Comparison of ENCODE assay signal across 1 cellular context in the genomic region with DNA sequence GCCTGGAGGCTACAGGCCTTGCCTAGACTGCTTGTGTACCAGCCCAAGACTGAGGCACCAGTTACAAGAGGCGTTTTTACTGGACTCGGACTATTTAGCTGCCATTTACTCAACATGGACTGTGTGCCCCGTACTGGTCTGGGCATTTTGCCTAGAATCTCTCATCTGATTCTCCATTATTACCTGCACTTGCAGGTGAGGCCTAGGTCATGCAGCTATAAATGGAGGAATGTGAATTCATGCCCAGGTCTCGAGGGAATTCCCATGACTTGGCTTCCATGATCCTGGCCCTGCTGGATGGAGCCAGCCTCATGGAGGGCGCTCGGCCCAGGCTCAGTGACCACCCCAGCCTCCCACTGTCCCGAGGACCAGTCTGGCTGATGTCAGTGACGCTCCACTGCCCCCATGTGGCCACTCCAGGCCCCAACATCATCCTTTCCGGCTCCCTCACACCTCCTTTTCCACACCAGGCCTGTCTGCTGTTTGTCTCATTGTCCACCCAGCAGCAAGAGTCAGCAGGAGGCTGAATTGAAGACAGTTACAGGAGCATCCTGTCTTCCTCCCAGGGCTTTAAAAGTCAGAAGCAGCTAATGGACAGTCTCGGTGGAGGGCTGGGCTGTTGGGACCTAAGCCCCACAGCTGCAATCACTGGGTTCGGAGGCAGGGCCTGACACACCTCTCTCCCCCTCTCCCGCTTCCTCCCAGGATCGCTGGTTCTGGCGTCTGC.
TF ChIP-seq lines count a peak whose summit lies in the region.

No MANE protein-coding gene starts in this region.

TF ChIP-seq in HepG2, 621 proteins besides CTCF, POLR2A, EP300 and RAD21 (continued from another document and continues in another):
- TF ChIP-seq, protein P1, sequence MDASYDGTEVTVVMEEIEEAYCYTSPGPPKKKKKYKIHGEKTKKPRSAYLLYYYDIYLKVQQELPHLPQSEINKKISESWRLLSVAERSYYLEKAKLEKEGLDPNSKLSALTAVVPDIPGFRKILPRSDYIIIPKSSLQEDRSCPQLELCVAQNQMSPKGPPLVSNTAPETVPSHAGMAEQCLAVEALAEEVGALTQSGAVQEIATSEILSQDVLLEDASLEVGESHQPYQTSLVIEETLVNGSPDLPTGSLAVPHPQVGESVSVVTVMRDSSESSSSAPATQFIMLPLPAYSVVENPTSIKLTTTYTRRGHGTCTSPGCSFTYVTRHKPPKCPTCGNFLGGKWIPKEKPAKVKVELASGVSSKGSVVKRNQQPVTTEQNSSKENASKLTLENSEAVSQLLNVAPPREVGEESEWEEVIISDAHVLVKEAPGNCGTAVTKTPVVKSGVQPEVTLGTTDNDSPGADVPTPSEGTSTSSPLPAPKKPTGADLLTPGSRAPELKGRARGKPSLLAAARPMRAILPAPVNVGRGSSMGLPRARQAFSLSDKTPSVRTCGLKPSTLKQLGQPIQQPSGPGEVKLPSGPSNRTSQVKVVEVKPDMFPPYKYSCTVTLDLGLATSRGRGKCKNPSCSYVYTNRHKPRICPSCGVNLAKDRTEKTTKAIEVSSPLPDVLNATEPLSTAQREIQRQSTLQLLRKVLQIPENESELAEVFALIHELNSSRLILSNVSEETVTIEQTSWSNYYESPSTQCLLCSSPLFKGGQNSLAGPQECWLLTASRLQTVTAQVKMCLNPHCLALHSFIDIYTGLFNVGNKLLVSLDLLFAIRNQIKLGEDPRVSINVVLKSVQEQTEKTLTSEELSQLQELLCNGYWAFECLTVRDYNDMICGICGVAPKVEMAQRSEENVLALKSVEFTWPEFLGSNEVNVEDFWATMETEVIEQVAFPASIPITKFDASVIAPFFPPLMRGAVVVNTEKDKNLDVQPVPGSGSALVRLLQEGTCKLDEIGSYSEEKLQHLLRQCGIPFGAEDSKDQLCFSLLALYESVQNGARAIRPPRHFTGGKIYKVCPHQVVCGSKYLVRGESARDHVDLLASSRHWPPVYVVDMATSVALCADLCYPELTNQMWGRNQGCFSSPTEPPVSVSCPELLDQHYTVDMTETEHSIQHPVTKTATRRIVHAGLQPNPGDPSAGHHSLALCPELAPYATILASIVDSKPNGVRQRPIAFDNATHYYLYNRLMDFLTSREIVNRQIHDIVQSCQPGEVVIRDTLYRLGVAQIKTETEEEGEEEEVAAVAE (CRISPR knock-in tag; IDR thresholded peaks at IDR 0.05; ENCODE audit: borderline replicate concordance) = peak; percentile 26; the same call in 1 of the 2 replicates
- TF ChIP-seq ZSCAN29 (CRISPR knock-in tag; conservative IDR thresholded peaks at IDR 0.05) = 0 out of 2 replicates have a peak, but pooled peaks have one; percentile 57
- no peak for TF ChIP-seq GTF2F1 (IDR thresholded peaks at IDR 0.05; ENCODE audit: low read length)
- TF ChIP-seq ARHGAP35 (CRISPR knock-in tag; IDR thresholded peaks at IDR 0.05; ENCODE audit: borderline replicate concordance) = peak; percentile 40; the same call in 1 of the 2 replicates
- peak; percentile 78 for TF ChIP-seq ZNF501 (CRISPR knock-in tag; IDR thresholded peaks at IDR 0.05)
- peak; percentile 84 for TF ChIP-seq ZFX (CRISPR knock-in tag; IDR thresholded peaks at IDR 0.05; ENCODE audit: low read depth)
- TF ChIP-seq, protein P2, sequence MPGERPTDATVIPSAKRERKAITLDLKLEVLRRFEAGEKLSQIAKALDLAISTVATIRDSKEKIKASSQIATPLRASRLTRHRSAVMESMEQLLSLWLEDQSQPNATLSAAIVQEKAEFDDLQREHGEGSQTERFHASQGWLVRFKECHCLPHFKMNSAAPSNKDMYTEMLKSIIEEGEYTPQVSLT (CRISPR knock-in tag; IDR thresholded peaks at IDR 0.05; ENCODE audit: borderline replicate concordance, low read depth) = no peak
- no peak for TF ChIP-seq SIX4 (CRISPR knock-in tag; IDR thresholded peaks at IDR 0.05)
- TF ChIP-seq NFKB2 (CRISPR knock-in tag; IDR thresholded peaks at IDR 0.05; ENCODE audit: borderline replicate concordance) = peak; percentile 84; the same call in 1 of the 2 replicates
- TF ChIP-seq ZNF274 (CRISPR knock-in tag; IDR thresholded peaks at IDR 0.05) = peak; percentile 94; the same call in 1 of the 2 replicates
- TF ChIP-seq, protein P3, sequence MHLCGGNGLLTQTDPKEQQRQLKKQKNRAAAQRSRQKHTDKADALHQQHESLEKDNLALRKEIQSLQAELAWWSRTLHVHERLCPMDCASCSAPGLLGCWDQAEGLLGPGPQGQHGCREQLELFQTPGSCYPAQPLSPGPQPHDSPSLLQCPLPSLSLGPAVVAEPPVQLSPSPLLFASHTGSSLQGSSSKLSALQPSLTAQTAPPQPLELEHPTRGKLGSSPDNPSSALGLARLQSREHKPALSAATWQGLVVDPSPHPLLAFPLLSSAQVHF (CRISPR knock-in tag; IDR thresholded peaks at IDR 0.05) = no peak
- TF ChIP-seq SNRNP70 (IDR thresholded peaks at IDR 0.05; ENCODE audit: low read depth, low read length) = no peak
- TF ChIP-seq, protein P4, sequence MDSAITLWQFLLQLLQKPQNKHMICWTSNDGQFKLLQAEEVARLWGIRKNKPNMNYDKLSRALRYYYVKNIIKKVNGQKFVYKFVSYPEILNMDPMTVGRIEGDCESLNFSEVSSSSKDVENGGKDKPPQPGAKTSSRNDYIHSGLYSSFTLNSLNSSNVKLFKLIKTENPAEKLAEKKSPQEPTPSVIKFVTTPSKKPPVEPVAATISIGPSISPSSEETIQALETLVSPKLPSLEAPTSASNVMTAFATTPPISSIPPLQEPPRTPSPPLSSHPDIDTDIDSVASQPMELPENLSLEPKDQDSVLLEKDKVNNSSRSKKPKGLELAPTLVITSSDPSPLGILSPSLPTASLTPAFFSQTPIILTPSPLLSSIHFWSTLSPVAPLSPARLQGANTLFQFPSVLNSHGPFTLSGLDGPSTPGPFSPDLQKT (CRISPR knock-in tag; IDR thresholded peaks at IDR 0.05; ENCODE audit: borderline replicate concordance) = no peak
- TF ChIP-seq NONO (IDR thresholded peaks at IDR 0.05) = no peak
- peak; percentile 64; the same call in 1 of the 2 replicates for TF ChIP-seq NONO (CRISPR knock-in tag; conservative IDR thresholded peaks at IDR 0.05)
- TF ChIP-seq KDM5B (CRISPR knock-in tag; IDR thresholded peaks at IDR 0.05; ENCODE audit: borderline replicate concordance) = peak; percentile 69; the same call in 1 of the 2 replicates
- TF ChIP-seq MXI1 (IDR thresholded peaks at IDR 0.05; ENCODE audit: borderline replicate concordance, low read depth, low read length) = peak; percentile 73; the same call in 1 of the 3 replicates
- no peak for TF ChIP-seq POLR2AphosphoS5 (IDR thresholded peaks at IDR 0.05; ENCODE audit: low read depth, low read length)
- TF ChIP-seq ZNF792 (CRISPR knock-in tag; IDR thresholded peaks at IDR 0.05) = no peak
- TF ChIP-seq GATAD2A (CRISPR knock-in tag; IDR thresholded peaks at IDR 0.05) = peak; percentile 53
- TF ChIP-seq, protein P5, sequence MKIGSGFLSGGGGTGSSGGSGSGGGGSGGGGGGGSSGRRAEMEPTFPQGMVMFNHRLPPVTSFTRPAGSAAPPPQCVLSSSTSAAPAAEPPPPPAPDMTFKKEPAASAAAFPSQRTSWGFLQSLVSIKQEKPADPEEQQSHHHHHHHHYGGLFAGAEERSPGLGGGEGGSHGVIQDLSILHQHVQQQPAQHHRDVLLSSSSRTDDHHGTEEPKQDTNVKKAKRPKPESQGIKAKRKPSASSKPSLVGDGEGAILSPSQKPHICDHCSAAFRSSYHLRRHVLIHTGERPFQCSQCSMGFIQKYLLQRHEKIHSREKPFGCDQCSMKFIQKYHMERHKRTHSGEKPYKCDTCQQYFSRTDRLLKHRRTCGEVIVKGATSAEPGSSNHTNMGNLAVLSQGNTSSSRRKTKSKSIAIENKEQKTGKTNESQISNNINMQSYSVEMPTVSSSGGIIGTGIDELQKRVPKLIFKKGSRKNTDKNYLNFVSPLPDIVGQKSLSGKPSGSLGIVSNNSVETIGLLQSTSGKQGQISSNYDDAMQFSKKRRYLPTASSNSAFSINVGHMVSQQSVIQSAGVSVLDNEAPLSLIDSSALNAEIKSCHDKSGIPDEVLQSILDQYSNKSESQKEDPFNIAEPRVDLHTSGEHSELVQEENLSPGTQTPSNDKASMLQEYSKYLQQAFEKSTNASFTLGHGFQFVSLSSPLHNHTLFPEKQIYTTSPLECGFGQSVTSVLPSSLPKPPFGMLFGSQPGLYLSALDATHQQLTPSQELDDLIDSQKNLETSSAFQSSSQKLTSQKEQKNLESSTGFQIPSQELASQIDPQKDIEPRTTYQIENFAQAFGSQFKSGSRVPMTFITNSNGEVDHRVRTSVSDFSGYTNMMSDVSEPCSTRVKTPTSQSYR (CRISPR knock-in tag; IDR thresholded peaks at IDR 0.05; ENCODE audit: borderline replicate concordance) = 0 out of 2 replicates have a peak, but pooled peaks have one; percentile 11
- peak; percentile 60; the same call in 1 of the 2 replicates for TF ChIP-seq ZNF768 (CRISPR knock-in tag; IDR thresholded peaks at IDR 0.05)
- TF ChIP-seq, protein P6, sequence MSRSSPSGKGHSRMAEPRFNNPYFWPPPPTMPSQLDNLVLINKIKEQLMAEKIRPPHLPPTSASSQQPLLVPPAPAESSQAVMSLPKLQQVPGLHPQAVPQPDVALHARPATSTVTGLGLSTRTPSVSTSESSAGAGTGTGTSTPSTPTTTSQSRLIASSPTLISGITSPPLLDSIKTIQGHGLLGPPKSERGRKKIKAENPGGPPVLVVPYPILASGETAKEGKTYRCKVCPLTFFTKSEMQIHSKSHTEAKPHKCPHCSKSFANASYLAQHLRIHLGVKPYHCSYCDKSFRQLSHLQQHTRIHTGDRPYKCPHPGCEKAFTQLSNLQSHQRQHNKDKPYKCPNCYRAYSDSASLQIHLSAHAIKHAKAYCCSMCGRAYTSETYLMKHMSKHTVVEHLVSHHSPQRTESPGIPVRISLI (CRISPR knock-in tag; IDR thresholded peaks at IDR 0.05; ENCODE audit: borderline replicate concordance) = peak; percentile 58; the same call in 1 of the 2 replicates
- TF ChIP-seq XRCC5 (optimal IDR thresholded peaks at IDR 0.05; ENCODE audit: low read length) = peak; percentile 96
- no peak for TF ChIP-seq ZNF3 (CRISPR knock-in tag; IDR thresholded peaks at IDR 0.05)
- 0 out of 2 replicates have a peak, but pooled peaks have one; percentile 80 for TF ChIP-seq ZNF510 (CRISPR knock-in tag; IDR thresholded peaks at IDR 0.05; ENCODE audit: low read depth)
- no peak for TF ChIP-seq ZNF816 (CRISPR knock-in tag; IDR thresholded peaks at IDR 0.05; ENCODE audit: borderline replicate concordance)
- TF ChIP-seq ZKSCAN8 (CRISPR knock-in tag; IDR thresholded peaks at IDR 0.05; ENCODE audit: borderline replicate concordance) = 0 out of 2 replicates have a peak, but pooled peaks have one; percentile 30
- peak; percentile 82 for TF ChIP-seq MYC (CRISPR knock-in tag; IDR thresholded peaks at IDR 0.05; ENCODE audit: borderline replicate concordance)
- no peak for TF ChIP-seq MBNL3 (CRISPR knock-in tag; conservative IDR thresholded peaks at IDR 0.05)
- TF ChIP-seq BHLHE40 (IDR thresholded peaks at IDR 0.05; ENCODE audit: low read length) = peak; percentile 62; the same call in 1 of the 2 replicates
- TF ChIP-seq, protein P7, sequence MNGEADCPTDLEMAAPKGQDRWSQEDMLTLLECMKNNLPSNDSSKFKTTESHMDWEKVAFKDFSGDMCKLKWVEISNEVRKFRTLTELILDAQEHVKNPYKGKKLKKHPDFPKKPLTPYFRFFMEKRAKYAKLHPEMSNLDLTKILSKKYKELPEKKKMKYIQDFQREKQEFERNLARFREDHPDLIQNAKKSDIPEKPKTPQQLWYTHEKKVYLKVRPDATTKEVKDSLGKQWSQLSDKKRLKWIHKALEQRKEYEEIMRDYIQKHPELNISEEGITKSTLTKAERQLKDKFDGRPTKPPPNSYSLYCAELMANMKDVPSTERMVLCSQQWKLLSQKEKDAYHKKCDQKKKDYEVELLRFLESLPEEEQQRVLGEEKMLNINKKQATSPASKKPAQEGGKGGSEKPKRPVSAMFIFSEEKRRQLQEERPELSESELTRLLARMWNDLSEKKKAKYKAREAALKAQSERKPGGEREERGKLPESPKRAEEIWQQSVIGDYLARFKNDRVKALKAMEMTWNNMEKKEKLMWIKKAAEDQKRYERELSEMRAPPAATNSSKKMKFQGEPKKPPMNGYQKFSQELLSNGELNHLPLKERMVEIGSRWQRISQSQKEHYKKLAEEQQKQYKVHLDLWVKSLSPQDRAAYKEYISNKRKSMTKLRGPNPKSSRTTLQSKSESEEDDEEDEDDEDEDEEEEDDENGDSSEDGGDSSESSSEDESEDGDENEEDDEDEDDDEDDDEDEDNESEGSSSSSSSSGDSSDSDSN (CRISPR knock-in tag; IDR thresholded peaks at IDR 0.05) = peak; percentile 55
- TF ChIP-seq, protein P8, sequence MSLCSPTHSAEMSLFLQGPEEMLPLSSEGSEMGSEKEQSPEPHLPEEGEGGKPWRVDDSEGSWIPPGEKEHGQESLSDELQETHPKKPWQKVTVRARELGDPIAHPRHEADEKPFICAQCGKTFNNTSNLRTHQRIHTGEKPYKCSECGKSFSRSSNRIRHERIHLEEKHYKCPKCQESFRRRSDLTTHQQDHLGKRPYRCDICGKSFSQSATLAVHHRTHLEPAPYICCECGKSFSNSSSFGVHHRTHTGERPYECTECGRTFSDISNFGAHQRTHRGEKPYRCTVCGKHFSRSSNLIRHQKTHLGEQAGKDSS (CRISPR knock-in tag; IDR thresholded peaks at IDR 0.05; ENCODE audit: borderline replicate concordance, low read depth) = peak; percentile 63; the same call in 1 of the 2 replicates
- peak; percentile 41 for TF ChIP-seq PITX1 (CRISPR knock-in tag; IDR thresholded peaks at IDR 0.05)
- TF ChIP-seq GATAD1 (CRISPR knock-in tag; IDR thresholded peaks at IDR 0.05) = 0 out of 2 replicates have a peak, but pooled peaks have one; percentile 51
- no peak for TF ChIP-seq HMGA1 (CRISPR knock-in tag; conservative IDR thresholded peaks at IDR 0.05)
- TF ChIP-seq, protein P9, sequence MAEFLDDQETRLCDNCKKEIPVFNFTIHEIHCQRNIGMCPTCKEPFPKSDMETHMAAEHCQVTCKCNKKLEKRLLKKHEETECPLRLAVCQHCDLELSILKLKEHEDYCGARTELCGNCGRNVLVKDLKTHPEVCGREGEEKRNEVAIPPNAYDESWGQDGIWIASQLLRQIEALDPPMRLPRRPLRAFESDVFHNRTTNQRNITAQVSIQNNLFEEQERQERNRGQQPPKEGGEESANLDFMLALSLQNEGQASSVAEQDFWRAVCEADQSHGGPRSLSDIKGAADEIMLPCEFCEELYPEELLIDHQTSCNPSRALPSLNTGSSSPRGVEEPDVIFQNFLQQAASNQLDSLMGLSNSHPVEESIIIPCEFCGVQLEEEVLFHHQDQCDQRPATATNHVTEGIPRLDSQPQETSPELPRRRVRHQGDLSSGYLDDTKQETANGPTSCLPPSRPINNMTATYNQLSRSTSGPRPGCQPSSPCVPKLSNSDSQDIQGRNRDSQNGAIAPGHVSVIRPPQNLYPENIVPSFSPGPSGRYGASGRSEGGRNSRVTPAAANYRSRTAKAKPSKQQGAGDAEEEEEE (CRISPR knock-in tag; IDR thresholded peaks at IDR 0.05; ENCODE audit: borderline replicate concordance) = no peak
- no peak; the same call in 1 of the 2 replicates for TF ChIP-seq ZNF232 (CRISPR knock-in tag; IDR thresholded peaks at IDR 0.05; ENCODE audit: borderline replicate concordance)
- no peak for TF ChIP-seq BRCA1 (CRISPR knock-in tag; IDR thresholded peaks at IDR 0.05)
- TF ChIP-seq NFE2L1 (CRISPR knock-in tag; IDR thresholded peaks at IDR 0.05; ENCODE audit: borderline replicate concordance) = 0 out of 2 replicates have a peak, but pooled peaks have one; percentile 6
- TF ChIP-seq ZNF781 (CRISPR knock-in tag; IDR thresholded peaks at IDR 0.05; ENCODE audit: borderline replicate concordance, not compliant biosample characterization) = no peak
- TF ChIP-seq ZNF629 (CRISPR knock-in tag; conservative IDR thresholded peaks at IDR 0.05) = 0 out of 2 replicates have a peak, but pooled peaks have one; percentile 25
- TF ChIP-seq SYNCRIP (IDR thresholded peaks at IDR 0.05; ENCODE audit: insufficient read depth, low read depth, low read length) = no peak
